In genomic region chr3:69252631-69253030, GRCh38 we compare ENCODE assay signal across 19 cellular contexts.
"Had no signal": no experiment of that assay in that cellular context is flagged by ENCODE, and none has a peak within 500 bp of the region (broad histone marks: within the 10 kb centered on the region; RNA-seq: fewer than 3 reads in every experiment).

No MANE protein-coding gene starts in this region.

- H3K27ac ChIP-seq: coronary artery, pancreas, right atrium auricular region, skin epidermis, tibial nerve, WERI-Rb-1 had no signal

- H3K4me3 ChIP-seq: coronary artery, neural progenitor cell, pancreas, right atrium auricular region, skin epidermis, tibial nerve had no signal

- DNase-seq: activated CD4-positive, alpha-beta T cell treated with anti-CD3 and anti-CD28 coated beads for 4 hours; activated CD8-positive, alpha-beta memory T cell treated with anti-CD3 and anti-CD28 coated beads, Interleukin-2, amount 50 U/mL, for 48 hours; activated CD8-positive, alpha-beta T cell treated with anti-CD3 and anti-CD28 coated beads, Interleukin-2, amount 10 ng/mL, durations not matched to agents 7 days and 5 days; activated naive CD4-positive, alpha-beta T cell treated with Interleukin-2 at 50 U/mL for 16 hours; central memory CD4-positive, alpha-beta T cell; effector CD8-positive, alpha-beta T cell; erythroblast; hippocampal formation; mesendoderm; pancreas; T-cell; T1000; WERI-Rb-1 had no signal

- H3K27me3 Mint-ChIP-seq: T-cell had no signal

- ATAC-seq: activated CD8-positive, alpha-beta T cell treated with anti-CD3 and anti-CD28 coated beads, Interleukin-2, amount 10 ng/mL, durations not matched to agents 7 days and 5 days; pancreas; T-cell had no signal

- H3K9me3 Mint-ChIP-seq: neural progenitor cell, T-cell had no signal

- H3K36me3 ChIP-seq: neural progenitor cell, pancreas, right atrium auricular region, WERI-Rb-1 had no signal

- H3K27me3 ChIP-seq: neural progenitor cell, pancreas, right atrium auricular region, tibial nerve had no signal

- H3K9me3 ChIP-seq: pancreas, right atrium auricular region, tibial nerve had no signal

- FAIRE-seq: astrocyte, pancreas had no signal

- H3K4me1 ChIP-seq: pancreas, right atrium auricular region, tibial nerve had no signal

- H3K27ac Mint-ChIP-seq: activated CD8-positive, alpha-beta T cell treated with anti-CD3 and anti-CD28 coated beads, Interleukin-2, amount 10 ng/mL, durations not matched to agents 7 days and 5 days; T-cell had no signal

- H3K4me3 Mint-ChIP-seq: activated CD8-positive, alpha-beta T cell treated with anti-CD3 and anti-CD28 coated beads, Interleukin-2, amount 10 ng/mL, durations not matched to agents 7 days and 5 days; neural progenitor cell; T-cell had no signal

- H2AFZ ChIP-seq: neural progenitor cell had no signal

- H3K9ac ChIP-seq: neural progenitor cell had no signal

- H3K36me3 Mint-ChIP-seq: neural progenitor cell, T-cell had no signal
